13 cellular contexts compared by ENCODE assay signal in the genomic region with DNA sequence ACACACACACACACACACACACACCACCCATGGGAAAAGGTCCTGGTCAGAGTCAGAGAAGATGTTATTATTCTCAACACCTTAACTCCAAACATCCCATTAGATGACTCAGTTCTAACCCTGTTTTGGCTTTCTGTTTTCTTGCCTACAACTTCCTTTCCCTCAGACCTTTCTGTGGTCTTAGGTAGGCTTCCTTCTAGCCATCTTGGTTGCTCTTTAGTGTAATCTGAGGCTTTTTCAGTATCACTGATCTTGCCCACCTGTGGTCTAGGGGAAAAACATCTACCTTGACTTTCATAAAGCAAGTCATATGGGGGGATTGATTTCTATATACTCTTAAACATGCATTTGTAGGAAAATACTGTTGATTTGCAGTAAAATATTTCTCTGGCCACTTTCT. TPM values are rescaled to one million over a fixed set of nuclear protein-coding genes. Genes with fewer than 3 reads are reported as not detected.
DNase-seq lines count a peak whose midpoint lies in the region; ATAC-seq, FAIRE-seq and TF ChIP-seq lines count a peak whose summit lies in the region.
"Had no signal": no experiment of that assay in that cellular context is flagged by ENCODE, and none has a peak within 500 bp of the region (broad histone marks: within the 10 kb centered on the region; RNA-seq: fewer than 3 reads in every experiment).

No MANE protein-coding gene starts in this region.

- FAIRE-seq in kidney (lab: Jason Lieb, UNC): no peak
- FAIRE-seq: A204.1, frontal cortex had no signal

- H4K12ac ChIP-seq in trophoblast cell (ENCODE audit: low read depth, low read length): no peak overlapping the region

- H3K23ac ChIP-seq in trophoblast cell (ENCODE audit: low read length): no peak overlapping the region

- no peaks in the 10 kb centered on the region for H3K9me3 Mint-ChIP-seq in activated T-cell treated with anti-CD3 and anti-CD28 coated beads, Interleukin-2, amount 50 U/mL, for 24 hours
- H3K9me3 Mint-ChIP-seq: natural killer cell treated with Interleukin-12 subunit alpha and Interleukin-12 subunit beta and Interleukin-15 and Interleukin-18, amount 100 ng/mL, for 72 hours had no signal

- intact Hi-C loops in kidney (cut with DNase I): no loop called here

- H4K91ac ChIP-seq in trophoblast cell (ENCODE audit: low read depth, low read length): no peak overlapping the region

- no peak overlapping the region for H3K14ac ChIP-seq in trophoblast cell (ENCODE audit: low read length)

- H3K9me3 ChIP-seq in kidney (ENCODE audit: control insufficient read depth in 1 of 2, low read length in 2 of 2) (no peaks in the 10 kb centered on the region), trophoblast cell (ENCODE audit: insufficient read depth, low read depth, low read length) (no peaks in the 10 kb centered on the region)

- H2BK12ac ChIP-seq in trophoblast cell (ENCODE audit: low read length): no peak overlapping the region

- no peaks in the 10 kb centered on the region for H3K27me3 ChIP-seq in trophoblast cell (ENCODE audit: insufficient read depth, low read length)

- no peak overlapping the region for H2AK5ac ChIP-seq in trophoblast cell (ENCODE audit: low read length)

- H2AFZ ChIP-seq in trophoblast cell (ENCODE audit: insufficient read depth, low read length, poor library complexity): no peak overlapping the region

- H3K4me1 ChIP-seq in kidney (ENCODE audit: control insufficient read depth in 1 of 2, insufficient read depth in 1 of 2, low read depth in 1 of 2, low read length in 2 of 2): no peaks in the 10 kb centered on the region
- no peaks in the 10 kb centered on the region for H3K4me1 ChIP-seq in trophoblast cell (ENCODE audit: control insufficient read depth in 1 of 2, insufficient read depth in 2 of 2, low read length in 2 of 2)

- H3K4me2 ChIP-seq in trophoblast cell (ENCODE audit: low read length): no peak overlapping the region

- H2BK5ac ChIP-seq in trophoblast cell (ENCODE audit: low read depth, low read length, poor library complexity): no peak overlapping the region

- H3K9ac ChIP-seq in kidney (ENCODE audit: low read length in 2 of 2) (no peak overlapping the region), trophoblast cell (ENCODE audit: low read length) (no peak overlapping the region)

- peaks cover 45% of the 10 kb centered on the region for H3K36me3 Mint-ChIP-seq in activated T-cell treated with anti-CD3 and anti-CD28 coated beads, Interleukin-2, amount 50 U/mL, for 24 hours (ENCODE audit: low read depth)

- TF ChIP-seq CTCF in kidney (IDR thresholded peaks at IDR 0.05; ENCODE audit: borderline replicate concordance, extremely low read depth, insufficient read depth): no peak

- H3K4me1 Mint-ChIP-seq in activated T-cell treated with anti-CD3 and anti-CD28 coated beads, Interleukin-2, amount 50 U/mL, for 24 hours (ENCODE audit: low read depth): peaks cover 11% of the 10 kb centered on the region

- H2BK120ac ChIP-seq in trophoblast cell (ENCODE audit: insufficient read depth, low read length, poor library complexity): no peak overlapping the region

- no peak for DNase-seq in activated T-cell treated with anti-CD3 and anti-CD28 coated beads, Interleukin-2, amount 50 U/mL, for 24 hours
- no peak for DNase-seq in activated T-cell treated with anti-CD3 and anti-CD28 coated beads for 4 hours
- no peak for DNase-seq in stimulated activated naive CD8-positive, alpha-beta T cell treated with anti-CD3 and anti-CD28 coated beads, Interleukin-15, Interleukin-2, amounts not matched to agents 100 U/mL and 50 U/mL, for 24 hours
- DNase-seq in DMS 273 (lab: John Stamatoyannopoulos, UW; ENCODE audit: unreplicated experiment): no peak
- DNase-seq in kidney: no peak
- DNase-seq in trophoblast cell: no peak
- DNase-seq: activated CD4-positive, CD25-positive, alpha-beta regulatory T cell treated with anti-CD3 and anti-CD28 coated beads, Interleukin-2, amount 50 U/mL, for 72 hours; amniotic stem cell had no signal

- peak overlapping the region; percentile 47 for H3K27ac Mint-ChIP-seq in activated T-cell treated with anti-CD3 and anti-CD28 coated beads, Interleukin-2, amount 50 U/mL, for 24 hours
- H3K27ac Mint-ChIP-seq: natural killer cell treated with Interleukin-12 subunit alpha and Interleukin-12 subunit beta and Interleukin-15 and Interleukin-18, amount 100 ng/mL, for 72 hours had no signal

- H3K4me3 ChIP-seq in kidney (ENCODE audit: low read length in 2 of 2) (no peak overlapping the region), trophoblast cell (ENCODE audit: low read depth, low read length) (no peak overlapping the region)

- H4K8ac ChIP-seq in trophoblast cell (ENCODE audit: low read depth, low read length): no peak overlapping the region

- peaks cover 12% of the 10 kb centered on the region for H3K27me3 Mint-ChIP-seq in activated T-cell treated with anti-CD3 and anti-CD28 coated beads, Interleukin-2, amount 50 U/mL, for 24 hours

- peak; percentile 71 for ATAC-seq in HG02571 (IDR thresholded peaks at IDR 0.05; ENCODE audit: unreplicated experiment)
- peak; percentile 83 for ATAC-seq in HG03354 (IDR thresholded peaks at IDR 0.05; ENCODE audit: poor library complexity, severe bottlenecking, unreplicated experiment)
- ATAC-seq in stimulated activated naive CD8-positive, alpha-beta T cell treated with anti-CD3 and anti-CD28 coated beads, Interleukin-15, Interleukin-2, amounts not matched to agents 100 U/mL and 50 U/mL, for 24 hours: peak; percentile 71

- no peak overlapping the region for H3K4ac ChIP-seq in trophoblast cell (ENCODE audit: low read depth, low read length)

- no peak overlapping the region for H3K18ac ChIP-seq in trophoblast cell (ENCODE audit: low read length)

- H3K79me1 ChIP-seq in trophoblast cell (ENCODE audit: low read length): no peaks in the 10 kb centered on the region

- H3K36me3 ChIP-seq in kidney (ENCODE audit: control insufficient read depth in 1 of 2, insufficient read depth in 2 of 2, low read length in 2 of 2) (no peaks in the 10 kb centered on the region), trophoblast cell (ENCODE audit: control insufficient read depth in 1 of 2, insufficient read depth in 2 of 2, low read length in 2 of 2) (peaks cover 0 to 3% of the 10 kb centered on the region in 2 experiments)

- no peak overlapping the region for H3K27ac ChIP-seq in kidney (ENCODE audit: low read depth in 2 of 2, low read length in 2 of 2)
- H3K27ac ChIP-seq in trophoblast cell (ENCODE audit: low read depth, low read length): no peak overlapping the region

- H3K4me3 Mint-ChIP-seq in activated T-cell treated with anti-CD3 and anti-CD28 coated beads, Interleukin-2, amount 50 U/mL, for 24 hours: no peak overlapping the region
- H3K4me3 Mint-ChIP-seq: natural killer cell treated with Interleukin-12 subunit alpha and Interleukin-12 subunit beta and Interleukin-15 and Interleukin-18, amount 100 ng/mL, for 72 hours had no signal

- no peaks in the 10 kb centered on the region for H3K79me2 ChIP-seq in trophoblast cell (ENCODE audit: control insufficient read depth, insufficient read depth, low read length, poor library complexity)

RNA-seq across cellular contexts. Expression of gene ATG4A, which starts 56.9 kb away (rescaled TPM):
- total RNA-seq in kidney: 14.7 TPM
- polyA plus RNA-seq in kidney (ENCODE audit: insufficient read depth, low read depth, low replicate concordance): 17.1 TPM
- polyA plus RNA-seq in trophoblast cell (2013): 12.6 and 14.3 TPM in 2 replicates

RNA-seq across cellular contexts. Expression of gene PSMD10, which starts 57.2 kb away (rescaled TPM):
- total RNA-seq in kidney: 32.7 TPM
- polyA plus RNA-seq in kidney (ENCODE audit: insufficient read depth, low read depth, low replicate concordance): 36.1 TPM
- 33.9 and 34.9 TPM in 2 replicates for polyA plus RNA-seq in trophoblast cell (2013)
